In genomic region chr6:13328875-13329183, GRCh38 we compare ENCODE assay signal across 8 cellular contexts. TPM values are rescaled to one million over a fixed set of nuclear protein-coding genes. Genes with fewer than 3 reads are reported as not detected.
DNase-seq lines count a peak whose midpoint lies in the region; ATAC-seq and TF ChIP-seq lines count a peak whose summit lies in the region.

No MANE protein-coding gene starts in this region.

- H3K4me3 ChIP-seq in left lung, result peak overlapping the region; percentile 78 to 85
- H3K4me3 ChIP-seq in thyroid gland (replicated peaks in 1 of 3), result peak overlapping the region; percentile 76 to 96 (median 82)

- WGBS in thyroid gland, 2 donors, result 6 to 7% methylated on average over 2 of the region's 2 CpGs

- H3K27me3 ChIP-seq in left lung (no peaks in the 10 kb centered on the region), thyroid gland (no peaks in the 10 kb centered on the region)

- H3K27me3 Mint-ChIP-seq in activated CD8-positive, alpha-beta memory T cell treated with anti-CD3 and anti-CD28 coated beads, Interleukin-2, amount 10 ng/mL, durations not matched to agents 7 days and 5 days, result no peaks in the 10 kb centered on the region
- no peaks in the 10 kb centered on the region for H3K27me3 Mint-ChIP-seq in activated naive CD8-positive, alpha-beta T cell treated with anti-CD3 and anti-CD28 coated beads, Interleukin-2, amount 50 U/mL, for 24 hours

- peaks cover 12% of the 10 kb centered on the region for H3K36me3 Mint-ChIP-seq in activated CD8-positive, alpha-beta memory T cell treated with anti-CD3 and anti-CD28 coated beads, Interleukin-2, amount 10 ng/mL, durations not matched to agents 7 days and 5 days
- H3K36me3 Mint-ChIP-seq in activated naive CD8-positive, alpha-beta T cell treated with anti-CD3 and anti-CD28 coated beads, Interleukin-2, amount 50 U/mL, for 24 hours (ENCODE audit: low read depth), result peaks cover 15% of the 10 kb centered on the region

- no peak for TF ChIP-seq POLR2A in thyroid gland (IDR thresholded peaks at IDR 0.05)

- H3K27ac Mint-ChIP-seq in activated CD8-positive, alpha-beta memory T cell treated with anti-CD3 and anti-CD28 coated beads, Interleukin-2, amount 10 ng/mL, durations not matched to agents 7 days and 5 days, result peak overlapping the region; percentile 91
- peak overlapping the region; percentile 88 for H3K27ac Mint-ChIP-seq in activated naive CD8-positive, alpha-beta T cell treated with anti-CD3 and anti-CD28 coated beads, Interleukin-2, amount 50 U/mL, for 24 hours

- no peaks in the 10 kb centered on the region for H3K9me3 Mint-ChIP-seq in activated CD8-positive, alpha-beta memory T cell treated with anti-CD3 and anti-CD28 coated beads, Interleukin-2, amount 10 ng/mL, durations not matched to agents 7 days and 5 days (ENCODE audit: low read depth)
- no peaks in the 10 kb centered on the region for H3K9me3 Mint-ChIP-seq in activated naive CD8-positive, alpha-beta T cell treated with anti-CD3 and anti-CD28 coated beads, Interleukin-2, amount 50 U/mL, for 24 hours

- intact Hi-C loops in left lung (cut with DNase I), result loop anchor here in 1 of 2 donors (10.0 kb wide), 1 partner anchor 134 kb away; no protein-coding TSS in a partner anchor
- intact Hi-C loops in thyroid gland (cut with DNase I), result no loop called here

- peaks cover 2 to 22% of the 10 kb centered on the region in 2 donors for H3K4me1 ChIP-seq in left lung
- H3K4me1 ChIP-seq in thyroid gland, result peaks cover 0 to 9% of the 10 kb centered on the region in 2 donors

- DNase-seq in activated CD8-positive, alpha-beta memory T cell treated with anti-CD3 and anti-CD28 coated beads, Interleukin-2, amount 10 ng/mL, durations not matched to agents 7 days and 5 days, result no peak
- no peak for DNase-seq in activated CD8-positive, alpha-beta memory T cell treated with anti-CD3 and anti-CD28 coated beads for 24 hours
- DNase-seq in activated naive CD8-positive, alpha-beta T cell treated with anti-CD3 and anti-CD28 coated beads, Interleukin-2, amount 50 U/mL, for 24 hours, result no peak
- DNase-seq in left lung (no peak), thyroid gland (no peak), iPS-NIHi11 (ENCODE audit: low spot score) (no peak), NCI-H748 (lab: John Stamatoyannopoulos, UW; ENCODE audit: unreplicated experiment) (no peak)

- H3K27ac ChIP-seq in left lung (peak overlapping the region; percentile 93 to 97), thyroid gland (peak overlapping the region; percentile 72 to 95 (median 91))

- ATAC-seq in activated CD8-positive, alpha-beta memory T cell treated with anti-CD3 and anti-CD28 coated beads, Interleukin-2, amount 10 ng/mL, durations not matched to agents 7 days and 5 days, result no peak
- no peak for ATAC-seq in activated naive CD8-positive, alpha-beta T cell treated with anti-CD3 and anti-CD28 coated beads, Interleukin-2, amount 50 U/mL, for 24 hours
- ATAC-seq in left lung, result no peak
- no peak for ATAC-seq in HG02870 (IDR thresholded peaks at IDR 0.05; ENCODE audit: unreplicated experiment)

- H3K9me3 ChIP-seq in left lung (no peaks in the 10 kb centered on the region), thyroid gland (no peaks in the 10 kb centered on the region)

- CTCF ChIA-PET in activated CD8-positive, alpha-beta memory T cell treated with anti-CD3 and anti-CD28 coated beads, Interleukin-2, amount 10 ng/mL, durations not matched to agents 7 days and 5 days (lab: Charles Lee), result interaction anchor here (0.8 to 4.8 kb wide), 14 partner anchors 9 to 437 kb away, joined by 3 to 49 read pairs (median 4); partner anchors contain the start of genes GFOD1 and SIRT5

- peaks cover 25% of the 10 kb centered on the region for H3K4me1 Mint-ChIP-seq in activated CD8-positive, alpha-beta memory T cell treated with anti-CD3 and anti-CD28 coated beads, Interleukin-2, amount 10 ng/mL, durations not matched to agents 7 days and 5 days
- peaks cover 27% of the 10 kb centered on the region for H3K4me1 Mint-ChIP-seq in activated naive CD8-positive, alpha-beta T cell treated with anti-CD3 and anti-CD28 coated beads, Interleukin-2, amount 50 U/mL, for 24 hours

- H3K4me3 Mint-ChIP-seq in activated CD8-positive, alpha-beta memory T cell treated with anti-CD3 and anti-CD28 coated beads, Interleukin-2, amount 10 ng/mL, durations not matched to agents 7 days and 5 days, result peak overlapping the region; percentile 87
- peak overlapping the region; percentile 90 for H3K4me3 Mint-ChIP-seq in activated naive CD8-positive, alpha-beta T cell treated with anti-CD3 and anti-CD28 coated beads, Interleukin-2, amount 50 U/mL, for 24 hours

- H3K36me3 ChIP-seq in left lung, result peaks cover 0 to 18% of the 10 kb centered on the region in 2 donors
- peaks cover 0 to 6% of the 10 kb centered on the region in 2 donors for H3K36me3 ChIP-seq in thyroid gland

- TF ChIP-seq CTCF in left lung (IDR thresholded peaks at IDR 0.05) (no peak), thyroid gland (IDR thresholded peaks at IDR 0.05) (no peak)

RNA-seq across cellular contexts. Expression of gene TBC1D7, which starts 0.5 kb away (rescaled TPM):
- 10 to 100 TPM; 25.1 to 26.0 TPM for total RNA-seq in activated CD8-positive, alpha-beta memory T cell treated with anti-CD3 and anti-CD28 coated beads, Interleukin-2, amount 10 ng/mL, durations not matched to agents 7 days and 5 days
- total RNA-seq in left lung (10 to 100 TPM; 18.3 to 20.2 TPM), thyroid gland (10 to 100 TPM in 2 of 4 donors, 1 to 10 TPM in 2; 6.9 to 10.7 (median 9.6) TPM)
